In genomic region chr1:158819461-158820443, GRCh38 we compare ENCODE assay signal across 10 cellular contexts. TPM values are rescaled to one million over a fixed set of nuclear protein-coding genes. Genes with fewer than 3 reads are reported as not detected.
DNase-seq lines count a peak whose midpoint lies in the region; ATAC-seq, FAIRE-seq and TF ChIP-seq lines count a peak whose summit lies in the region.
"Had no signal": no experiment of that assay in that cellular context is flagged by ENCODE, and none has a peak within 500 bp of the region (broad histone marks: within the 10 kb centered on the region; RNA-seq: fewer than 3 reads in every experiment).

No MANE protein-coding gene starts in this region.

- intact Hi-C loops in GM12878 (cut with micrococcal nuclease; ENCODE audit: unreplicated experiment) (no loop called here), testis (cut with DNase I; ENCODE audit: low total_unique reads) (no loop called here), transverse colon (cut with DNase I; ENCODE audit: low total_unique reads) (no loop called here), colonic mucosa (cut with DNase I) (no loop called here), cardiac septum (cut with DNase I) (no loop called here)

- WGBS in GM12878 (ENCODE audit: insufficient coverage, insufficient replicate concordance, low lambda C conversion rate, missing lambda C conversion rate), result 64% methylated on average over 7 of the region's 7 CpGs
- WGBS in testis, 2 donors, result 66 to 75% methylated on average over 7 of the region's 7 CpGs
- WGBS in transverse colon (ENCODE audit: low coverage in 1 of 2), 2 donors, result 63 to 74% methylated on average over 6 to 7 of the region's 7 CpGs

- H3K36me3 ChIP-seq in GM12878 (ENCODE audit: control insufficient read depth in 2 of 2, insufficient read depth in 2 of 2, low read length in 1 of 2) (no peaks in the 10 kb centered on the region), testis (ENCODE audit: low read depth, missing control alignments) (no peaks in the 10 kb centered on the region), transverse colon (no peaks in the 10 kb centered on the region), colonic mucosa (no peaks in the 10 kb centered on the region)

- H3K9me3 ChIP-seq in GM12878 (replicated peaks; ENCODE audit: control insufficient read depth, insufficient read depth, low read length) (peaks cover 2% of the 10 kb centered on the region; the same call in 2 of the 3 replicates), testis (no peaks in the 10 kb centered on the region), transverse colon (no peaks in the 10 kb centered on the region), colonic mucosa (no peaks in the 10 kb centered on the region)

- no peak overlapping the region for H3K4me3 ChIP-seq in GM12878
- H3K4me3 ChIP-seq in testis, result no peak overlapping the region
- no peak overlapping the region for H3K4me3 ChIP-seq in transverse colon
- no peak overlapping the region for H3K4me3 ChIP-seq in colonic mucosa

- no peaks in the 10 kb centered on the region for H3K79me2 ChIP-seq in GM12878 (ENCODE audit: control insufficient read depth, insufficient read depth, low read length)

- RAD21 ChIA-PET in GM12878 (lab: Charles Lee; ENCODE audit: unreplicated experiment), result interaction anchor here (0.9 to 2.2 kb wide), 4 partner anchors 12 to 256 kb away, joined by 3 to 18 read pairs (median 4); partner anchors contain the start of genes AIM2 and MNDA

- H3K9ac ChIP-seq in GM12878 (ENCODE audit: control insufficient read depth, insufficient read depth, low read length) (no peak overlapping the region), colonic mucosa (ENCODE audit: low read depth in 2 of 2, low read length in 2 of 2) (no peak overlapping the region)

- H3K4me1 ChIP-seq in GM12878 (ENCODE audit: control insufficient read depth, insufficient read depth, low read length), result peaks cover 7% of the 10 kb centered on the region; the same call in 1 of the 2 replicates
- no peaks in the 10 kb centered on the region for H3K4me1 ChIP-seq in testis
- peaks cover 0 to 2% (median 0%) of the 10 kb centered on the region in 4 donors for H3K4me1 ChIP-seq in transverse colon
- no peaks in the 10 kb centered on the region for H3K4me1 ChIP-seq in colonic mucosa

- no peak for TF ChIP-seq RAD21 in GM12878 (IDR thresholded peaks at IDR 0.05; ENCODE audit: insufficient read depth, low read depth, low read length)

- TF ChIP-seq EP300 in GM12878 (IDR thresholded peaks at IDR 0.05; ENCODE audit: borderline replicate concordance in 1 of 2, control insufficient read depth in 1 of 2, low read depth in 2 of 2, low read length in 2 of 2), result no peak
- TF ChIP-seq EP300 in transverse colon (IDR thresholded peaks at IDR 0.05; ENCODE audit: low read depth), result no peak

- POLR2A ChIA-PET in GM12878 (lab: Charles Lee), result interaction anchor here (1.0 kb wide), 1 partner anchor 10 kb away, joined by 4 read pairs; no protein-coding TSS in a partner anchor

- in situ Hi-C loops in GM12878 (cut with MboI) (no loop called here), transverse colon (cut with MboI; ENCODE audit: low pct_ligation_motif_present in 1 of 4, low pct_unique_long_range_greater_than_20kb in 1 of 4, low sequenced_read_pairs in 3 of 4) (no loop called here)

- peak; percentile 11 for DNase-seq in stimulated activated CD4-positive, alpha-beta T cell treated with anti-CD3 and anti-CD28 coated beads, Interleukin-4, amount 100 ng/mL, for 24 hours
- DNase-seq in stimulated activated CD4-positive, alpha-beta T cell treated with anti-CD3 and anti-CD28 coated beads, Interleukin-2, amount 100 ng/mL, for 48 hours, result no peak
- DNase-seq in GM12878 (ENCODE audit: low read depth, low spot score), result peak; percentile 35
- no peak for DNase-seq in testis
- DNase-seq in transverse colon, result no peak
- no peak for DNase-seq in colonic mucosa
- no peak for DNase-seq in cardiac septum (ENCODE audit: low spot score)

- TF ChIP-seq POLR2A in GM12878 (IDR thresholded peaks at IDR 0.05; ENCODE audit: low read depth, low read length), result no peak
- TF ChIP-seq POLR2A in testis (IDR thresholded peaks at IDR 0.05), result no peak
- TF ChIP-seq POLR2A in transverse colon (IDR thresholded peaks at IDR 0.05), result no peak

- no TSS peak for BruUV-seq in GM12878 (replicated peaks; lab: Mats Ljungman, UMichigan)

- peak; percentile 66 for ATAC-seq in HG03571 (IDR thresholded peaks at IDR 0.05; ENCODE audit: unreplicated experiment)
- peak; percentile 90 for ATAC-seq in GM12878

- CTCF ChIA-PET in GM12878 (lab: Yijun Ruan, JAX), result interaction anchor here (1.0 to 1.3 kb wide), 4 partner anchors 11 to 178 kb away, joined by 3 read pairs; no protein-coding TSS in a partner anchor

- H3K27ac ChIP-seq in GM12878 (ENCODE audit: control insufficient read depth, insufficient read depth) (no peak overlapping the region), testis (no peak overlapping the region), transverse colon (peak overlapping the region in 2 of 4 donors; percentile 36 to 47), colonic mucosa (no peak overlapping the region)

- peak overlapping the region; percentile 13; the same call in 1 of the 2 replicates for H3K4me2 ChIP-seq in GM12878 (ENCODE audit: control insufficient read depth, insufficient read depth)

- H4K20me1 ChIP-seq in GM12878 (ENCODE audit: control insufficient read depth, insufficient read depth), result no peaks in the 10 kb centered on the region

- H3K27me3 ChIP-seq in GM12878 (replicated peaks in 1 of 2; ENCODE audit: control insufficient read depth in 2 of 2, insufficient read depth in 2 of 2, low read length in 1 of 2), result no peaks in the 10 kb centered on the region
- H3K27me3 ChIP-seq in testis, result no peaks in the 10 kb centered on the region
- H3K27me3 ChIP-seq in transverse colon, result no peaks in the 10 kb centered on the region
- no peaks in the 10 kb centered on the region for H3K27me3 ChIP-seq in colonic mucosa

- TF ChIP-seq CTCF in GM12878 (IDR thresholded peaks at IDR 0.05 in 2 of 3, conservative IDR thresholded peaks at IDR 0.05 in 1 of 3; ENCODE audit: control insufficient read depth in 2 of 3, extremely low read depth in 1 of 3, insufficient read depth in 1 of 3, low read depth in 3 of 3, low read length in 3 of 3) (no peak), testis (IDR thresholded peaks at IDR 0.05) (no peak), transverse colon (IDR thresholded peaks at IDR 0.05) (no peak), colonic mucosa (IDR thresholded peaks at IDR 0.05) (no peak)

- H2AFZ ChIP-seq in GM12878 (ENCODE audit: control insufficient read depth, low read depth, low read length), result peak overlapping the region; percentile 53; the same call in 1 of the 2 replicates

- SMC1A ChIA-PET in GM12878 (lab: Charles Lee; ENCODE audit: uncharacterized antibody, unreplicated experiment), result interaction anchor here (0.7 to 3.5 kb wide), 6 partner anchors 11 to 181 kb away, joined by 3 to 31 read pairs (median 4); partner anchors contain the start of gene MNDA

- no peak for FAIRE-seq in GM12878 (lab: Jason Lieb, UNC)

RNA-seq across cellular contexts. Expression of gene MNDA, which starts 11.4 kb away (rescaled TPM):
- total RNA-seq in GM12878 (2013; cell fraction: nucleolus; rRNA removed), result 33.3 and 40.2 TPM in 2 replicates
- total RNA-seq in GM12878 (2014; rRNA removed), result 36.1 and 45.1 TPM in 2 replicates
- total RNA-seq in GM12878 (2014; rRNA removed; fragmentation: Illumina TruSeq; extraction: Trizol), result 72.2 and 74.7 TPM in 2 replicates
- 36.8 and 37.6 TPM in 2 replicates for total RNA-seq in GM12878 (2021)
- 27.1 TPM for polyA plus RNA-seq in GM12878 (2011; ENCODE audit: low read depth)
- 37.1 and 49.1 TPM in 2 replicates for polyA plus RNA-seq in GM12878 (2011; rRNA removed)
- 10.2 and 11.6 TPM in 2 replicates for polyA plus RNA-seq in GM12878 (2011; cell fraction: cytosol; rRNA removed)
- polyA plus RNA-seq in GM12878 (2011; cell fraction: nucleus; rRNA removed), result 21.8 and 23.6 TPM in 2 replicates
- 32.5 and 37.8 TPM in 2 replicates for polyA plus RNA-seq in GM12878 (2012)
- polyA plus RNA-seq in GM12878 (2014; fragmentation: Illumina TruSeq; extraction: Trizol), result 83.0 and 116 TPM in 2 replicates
- 10 to 100 TPM; 81.9 to 91.8 TPM for polyA plus RNA-seq in GM12878 (2014; fragmentation: Nextera tagmentation; extraction: Ambion mirVana)
- polyA plus RNA-seq in GM12878 (2014; rRNA removed), result 32.1 and 38.9 TPM in 2 replicates
- 10 to 100 TPM; 20.1 to 21.4 TPM for polyA plus RNA-seq in GM12878 (2016; fragmentation: Nextera tagmentation; extraction: Ambion mirVana)
- polyA minus RNA-seq in GM12878 (2011; rRNA and poly(A)+ RNA removed), result 7.2 and 10.4 TPM in 2 replicates
- 4.9 and 6.0 TPM in 2 replicates for polyA minus RNA-seq in GM12878 (2011; cell fraction: cytosol; rRNA and poly(A)+ RNA removed)
- polyA minus RNA-seq in GM12878 (2011; cell fraction: nucleus; rRNA and poly(A)+ RNA removed), result 9.9 and 12.5 TPM in 2 replicates
- total RNA-seq in testis, result 10 to 100 TPM; 11.5 to 12.8 TPM
- 6.8 TPM for polyA plus RNA-seq in testis (ENCODE audit: insufficient read depth, low read depth, low replicate concordance)
- 1 to 10 TPM in 2 of 4 donors, not detected in 2; 1.4 TPM for total RNA-seq in transverse colon
- 1 to 10 TPM in 1 of 2 donors, under 1 TPM in 1; 0.37 to 4.1 TPM for total RNA-seq in colonic mucosa
- 6.9 TPM for total RNA-seq in cardiac septum
- total RNA-seq: LHCN-M2 had no signal

RNA-seq across cellular contexts. Expression of gene OR6N2, which starts 38.7 kb away (rescaled TPM):
- 0.27 TPM in 1 of 2 replicates, not detected in the other for total RNA-seq in GM12878 (2013; cell fraction: nucleolus; rRNA removed)
- not detected in 2 replicates for total RNA-seq in GM12878 (2014; rRNA removed)
- not detected in 2 replicates for total RNA-seq in GM12878 (2014; rRNA removed; fragmentation: Illumina TruSeq; extraction: Trizol)
- total RNA-seq in GM12878 (2021), result not detected in 2 replicates
- polyA plus RNA-seq in GM12878 (2011; ENCODE audit: low read depth), result not detected
- not detected in 2 replicates for polyA plus RNA-seq in GM12878 (2011; rRNA removed)
- not detected in 2 replicates for polyA plus RNA-seq in GM12878 (2011; cell fraction: cytosol; rRNA removed)
- polyA plus RNA-seq in GM12878 (2011; cell fraction: nucleus; rRNA removed), result not detected in 2 replicates
- polyA plus RNA-seq in GM12878 (2012), result not detected in 2 replicates
- not detected in 2 replicates for polyA plus RNA-seq in GM12878 (2014; fragmentation: Illumina TruSeq; extraction: Trizol)
- not detected for polyA plus RNA-seq in GM12878 (2014; fragmentation: Nextera tagmentation; extraction: Ambion mirVana)
- not detected in 2 replicates for polyA plus RNA-seq in GM12878 (2014; rRNA removed)
- polyA plus RNA-seq in GM12878 (2016; fragmentation: Nextera tagmentation; extraction: Ambion mirVana), result not detected
- not detected in 2 replicates for polyA minus RNA-seq in GM12878 (2011; rRNA and poly(A)+ RNA removed)
- not detected in 2 replicates for polyA minus RNA-seq in GM12878 (2011; cell fraction: cytosol; rRNA and poly(A)+ RNA removed)
- not detected in 2 replicates for polyA minus RNA-seq in GM12878 (2011; cell fraction: nucleus; rRNA and poly(A)+ RNA removed)
- total RNA-seq in testis, result not detected
- polyA plus RNA-seq in testis (ENCODE audit: insufficient read depth, low read depth, low replicate concordance), result not detected
- total RNA-seq in transverse colon, result not detected
- not detected for total RNA-seq in colonic mucosa
- not detected for total RNA-seq in cardiac septum
- total RNA-seq: LHCN-M2, mucosa of gallbladder had no signal

RNA-seq across cellular contexts. Expression of gene OR6N1, which starts 47.8 kb away (rescaled TPM):
- total RNA-seq in GM12878 (2013; cell fraction: nucleolus; rRNA removed), result 0.17 TPM in 1 of 2 replicates, not detected in the other
- total RNA-seq in GM12878 (2014; rRNA removed) (not detected in 2 replicates), GM12878 (2014; rRNA removed; fragmentation: Illumina TruSeq; extraction: Trizol) (not detected in 2 replicates), GM12878 (2021) (not detected in 2 replicates), testis (1 to 10 TPM in 1 of 2 donors, not detected in 1; 1.0 TPM), transverse colon (not detected), colonic mucosa (not detected), cardiac septum (not detected)
- polyA plus RNA-seq in GM12878 (2011; ENCODE audit: low read depth), result not detected
- polyA plus RNA-seq in GM12878 (2011; rRNA removed) (not detected in 2 replicates), GM12878 (2014; fragmentation: Illumina TruSeq; extraction: Trizol) (not detected in 2 replicates), GM12878 (2014; fragmentation: Nextera tagmentation; extraction: Ambion mirVana) (not detected), GM12878 (2014; rRNA removed) (not detected in 2 replicates), GM12878 (2016; fragmentation: Nextera tagmentation; extraction: Ambion mirVana) (not detected), testis (ENCODE audit: insufficient read depth, low read depth, low replicate concordance) (not detected)
- polyA plus RNA-seq in GM12878 (2011; cell fraction: cytosol; rRNA removed), result not detected in 2 replicates
- not detected in 2 replicates for polyA plus RNA-seq in GM12878 (2011; cell fraction: nucleus; rRNA removed)
- not detected in 2 replicates for polyA plus RNA-seq in GM12878 (2012)
- polyA minus RNA-seq in GM12878 (2011; rRNA and poly(A)+ RNA removed), result not detected in 2 replicates
- polyA minus RNA-seq in GM12878 (2011; cell fraction: cytosol; rRNA and poly(A)+ RNA removed), result not detected in 2 replicates
- not detected in 2 replicates for polyA minus RNA-seq in GM12878 (2011; cell fraction: nucleus; rRNA and poly(A)+ RNA removed)
- total RNA-seq: LHCN-M2, mucosa of gallbladder had no signal

Comparison
In these comparisons a context has a peak if more than half of its experiments do, and no peak if none do; other contexts are left out.
1. DNase-seq: peak in stimulated activated CD4-positive, alpha-beta T cell treated with anti-CD3 and anti-CD28 coated beads, Interleukin-4, amount 100 ng/mL, for 24 hours (single experiment) and GM12878 (single experiment); none in stimulated activated CD4-positive, alpha-beta T cell treated with anti-CD3 and anti-CD28 coated beads, Interleukin-2, amount 100 ng/mL, for 48 hours (0 of 2), testis (single experiment), transverse colon (single experiment), colonic mucosa (single experiment) and cardiac septum (single experiment).